Comparison of ENCODE assay signal across 29 cellular contexts in genomic region chr19:19028526-19028925, GRCh38.
"Had no signal": no experiment of that assay in that cellular context is flagged by ENCODE, and none has a peak within 500 bp of the region (broad histone marks: within the 10 kb centered on the region; RNA-seq: fewer than 3 reads in every experiment).

No MANE protein-coding gene starts in this region.

- DNase-seq: activated CD4-positive, alpha-beta memory T cell treated with anti-CD3 and anti-CD28 coated beads, Interleukin-2, amount 10 ng/mL, durations not matched to agents 7 days and 5 days; activated CD4-positive, alpha-beta T cell treated with anti-CD3 and anti-CD28 coated beads for 1 hour; activated CD4-positive, alpha-beta T cell treated with anti-CD3 and anti-CD28 coated beads for 4 hours; activated CD4-positive, alpha-beta T cell treated with anti-CD3 and anti-CD28 coated beads, Interleukin-2, amount 10 ng/mL, durations not matched to agents 7 days and 5 days; activated CD4-positive, alpha-beta T cell treated with anti-CD3 and anti-CD28 coated beads, Interleukin-2, amount 50 U/mL, for 4 hours; activated effector memory CD4-positive, alpha-beta T cell treated with Interleukin-2 at 50 U/mL for 16 hours; activated naive CD4-positive, alpha-beta T cell treated with anti-CD3 and anti-CD28 coated beads for 36 hours; activated naive CD8-positive, alpha-beta T cell treated with anti-CD3 and anti-CD28 coated beads for 36 hours; activated naive CD8-positive, alpha-beta T cell treated with anti-CD3 and anti-CD28 coated beads, Interleukin-2, amount 50 U/mL, for 24 hours; activated T-cell treated with anti-CD3 and anti-CD28 coated beads, Interleukin-2, amount 50 U/mL, for 4 hours; adrenal gland; brain microvascular endothelial cell; dorsolateral prefrontal cortex; effector memory CD4-positive, alpha-beta T cell; erythroblast; foreskin keratinocyte; gastrocnemius medialis; glutamatergic neuron; heart right ventricle; T-helper 1 cell; T-helper 17 cell had no signal

- ATAC-seq: activated naive CD8-positive, alpha-beta T cell treated with anti-CD3 and anti-CD28 coated beads, Interleukin-2, amount 50 U/mL, for 24 hours; activated T-cell treated with anti-CD3 and anti-CD28 coated beads, Interleukin-2, amount 50 U/mL, for 4 hours; activated T-helper 17 cell treated with anti-CD3 and anti-CD28 coated beads, Interleukin-2, amount 50 U/mL, for 72 hours; foreskin keratinocyte; gastrocnemius medialis; heart right ventricle; T-helper 17 cell; WTC11 had no signal

- H3K9me3 Mint-ChIP-seq: activated CD4-positive, alpha-beta memory T cell treated with anti-CD3 and anti-CD28 coated beads, Interleukin-2, amount 10 ng/mL, durations not matched to agents 7 days and 5 days; activated CD4-positive, alpha-beta T cell treated with anti-CD3 and anti-CD28 coated beads, Interleukin-2, amount 10 ng/mL, durations not matched to agents 7 days and 5 days; activated naive CD4-positive, alpha-beta T cell treated with anti-CD3 and anti-CD28 coated beads for 36 hours; activated naive CD4-positive, alpha-beta T cell treated with anti-CD3 and anti-CD28 coated beads, Interleukin-2, amount 50 U/mL, for 24 hours; activated naive CD8-positive, alpha-beta T cell treated with anti-CD3 and anti-CD28 coated beads for 36 hours; activated naive CD8-positive, alpha-beta T cell treated with anti-CD3 and anti-CD28 coated beads, Interleukin-2, amount 50 U/mL, for 24 hours; activated T-cell treated with anti-CD3 and anti-CD28 coated beads, Interleukin-2, amount 50 U/mL, for 4 hours; activated T-helper 17 cell treated with anti-CD3 and anti-CD28 coated beads, Interleukin-2, amount 50 U/mL, for 72 hours; central memory CD8-positive, alpha-beta T cell; dendritic cell treated with granulocyte-macrophage colony-stimulating factor and Interleukin-4, amounts not matched to agents 40 ng/mL and 50 ng/mL, for 4 days; WTC11 had no signal

- H3K27ac Mint-ChIP-seq: activated CD4-positive, alpha-beta memory T cell treated with anti-CD3 and anti-CD28 coated beads, Interleukin-2, amount 10 ng/mL, durations not matched to agents 7 days and 5 days; activated CD4-positive, alpha-beta T cell treated with anti-CD3 and anti-CD28 coated beads, Interleukin-2, amount 10 ng/mL, durations not matched to agents 7 days and 5 days; activated naive CD4-positive, alpha-beta T cell treated with anti-CD3 and anti-CD28 coated beads for 36 hours; activated naive CD8-positive, alpha-beta T cell treated with anti-CD3 and anti-CD28 coated beads for 36 hours; activated naive CD8-positive, alpha-beta T cell treated with anti-CD3 and anti-CD28 coated beads, Interleukin-2, amount 50 U/mL, for 24 hours; activated T-helper 17 cell treated with anti-CD3 and anti-CD28 coated beads, Interleukin-2, amount 50 U/mL, for 72 hours; WTC11 had no signal

- H3K9me3 ChIP-seq: adrenal gland, ascending aorta, esophagus muscularis mucosa, gastrocnemius medialis, heart right ventricle had no signal

- H3K27me3 Mint-ChIP-seq: activated CD4-positive, alpha-beta memory T cell treated with anti-CD3 and anti-CD28 coated beads, Interleukin-2, amount 10 ng/mL, durations not matched to agents 7 days and 5 days; activated CD4-positive, alpha-beta T cell treated with anti-CD3 and anti-CD28 coated beads, Interleukin-2, amount 10 ng/mL, durations not matched to agents 7 days and 5 days; activated naive CD4-positive, alpha-beta T cell treated with anti-CD3 and anti-CD28 coated beads, Interleukin-2, amount 50 U/mL, for 24 hours; activated naive CD8-positive, alpha-beta T cell treated with anti-CD3 and anti-CD28 coated beads for 36 hours; activated naive CD8-positive, alpha-beta T cell treated with anti-CD3 and anti-CD28 coated beads, Interleukin-2, amount 50 U/mL, for 24 hours; activated T-helper 17 cell treated with anti-CD3 and anti-CD28 coated beads, Interleukin-2, amount 50 U/mL, for 72 hours; central memory CD8-positive, alpha-beta T cell; dendritic cell treated with granulocyte-macrophage colony-stimulating factor and Interleukin-4, amounts not matched to agents 40 ng/mL and 50 ng/mL, for 4 days; T-helper 17 cell had no signal

- H3K4me3 ChIP-seq: adrenal gland, ascending aorta, coronary artery, dorsolateral prefrontal cortex, esophagus muscularis mucosa, gastrocnemius medialis, heart right ventricle had no signal

- H3K27ac ChIP-seq: adrenal gland, ascending aorta, brain microvascular endothelial cell, coronary artery, esophagus muscularis mucosa, foreskin keratinocyte, gastrocnemius medialis, heart right ventricle had no signal

- H3K27me3 ChIP-seq: adrenal gland, ascending aorta, brain microvascular endothelial cell, dorsolateral prefrontal cortex, esophagus muscularis mucosa, foreskin keratinocyte, gastrocnemius medialis, heart right ventricle had no signal

- H3K4me3 Mint-ChIP-seq: activated CD4-positive, alpha-beta memory T cell treated with anti-CD3 and anti-CD28 coated beads, Interleukin-2, amount 10 ng/mL, durations not matched to agents 7 days and 5 days; activated CD4-positive, alpha-beta T cell treated with anti-CD3 and anti-CD28 coated beads, Interleukin-2, amount 10 ng/mL, durations not matched to agents 7 days and 5 days; activated naive CD4-positive, alpha-beta T cell treated with anti-CD3 and anti-CD28 coated beads for 36 hours; activated naive CD4-positive, alpha-beta T cell treated with anti-CD3 and anti-CD28 coated beads, Interleukin-2, amount 50 U/mL, for 24 hours; activated naive CD8-positive, alpha-beta T cell treated with anti-CD3 and anti-CD28 coated beads for 36 hours; activated naive CD8-positive, alpha-beta T cell treated with anti-CD3 and anti-CD28 coated beads, Interleukin-2, amount 50 U/mL, for 24 hours; activated T-cell treated with anti-CD3 and anti-CD28 coated beads, Interleukin-2, amount 50 U/mL, for 4 hours; activated T-helper 17 cell treated with anti-CD3 and anti-CD28 coated beads, Interleukin-2, amount 50 U/mL, for 72 hours; central memory CD8-positive, alpha-beta T cell; dendritic cell treated with granulocyte-macrophage colony-stimulating factor and Interleukin-4, amounts not matched to agents 40 ng/mL and 50 ng/mL, for 4 days; WTC11 had no signal
